Comparison of ENCODE assay signal across 8 cellular contexts in genomic region chr20:5118220-5119142, GRCh38. TPM values are rescaled to one million over a fixed set of nuclear protein-coding genes. Genes with fewer than 3 reads are reported as not detected.
A peak's percentile ranks its signal among the peaks of the same experiment; 100 is the strongest.
DNase-seq lines count a peak whose midpoint lies in the region; ATAC-seq and TF ChIP-seq lines count a peak whose summit lies in the region.

No MANE protein-coding gene starts in this region.

- ATAC-seq in HG02798 (IDR thresholded peaks at IDR 0.05; ENCODE audit: poor library complexity, unreplicated experiment) (no peak), GM19455 (IDR thresholded peaks at IDR 0.05; ENCODE audit: unreplicated experiment) (no peak)

- H3K36me3 Mint-ChIP-seq in IgD-negative memory B cell (peaks cover 3% of the 10 kb centered on the region), MCF 10A (ENCODE audit: insufficient read depth, unreplicated experiment) (peaks cover 41% of the 10 kb centered on the region)

- H3K4me1 Mint-ChIP-seq in IgD-negative memory B cell, result peaks cover 17 to 27% (median 18%) of the 10 kb centered on the region in 3 donors
- peaks cover 21% of the 10 kb centered on the region for H3K4me1 Mint-ChIP-seq in MCF 10A (ENCODE audit: insufficient read depth, unreplicated experiment)

- H3K4me3 Mint-ChIP-seq in IgD-negative memory B cell, result peak overlapping the region; percentile 87 to 98 (median 94)
- H3K4me3 Mint-ChIP-seq in MCF 10A (ENCODE audit: unreplicated experiment), result peak overlapping the region; percentile 90

- peak overlapping the region; percentile 6 for H3K27ac ChIP-seq in muscle layer of colon (ENCODE audit: low read depth, low read length)

- peaks cover 18% of the 10 kb centered on the region for H3K4me1 ChIP-seq in muscle layer of colon (ENCODE audit: insufficient read depth, low read length)

- H3K4me3 ChIP-seq in AG10803 (ENCODE audit: low read length), result peak overlapping the region; percentile 99
- peak overlapping the region; percentile 67 to 99 for H3K4me3 ChIP-seq in muscle layer of colon (ENCODE audit: low read depth in 1 of 2, low read length in 2 of 2)

- TF ChIP-seq CTCF in AG10803 (conservative IDR thresholded peaks at IDR 0.05; ENCODE audit: low read length), result no peak
- no peak for TF ChIP-seq CTCF in MCF 10A (IDR thresholded peaks at IDR 0.05; ENCODE audit: unreplicated experiment)

- H3K27me3 Mint-ChIP-seq in IgD-negative memory B cell (no peaks in the 10 kb centered on the region), MCF 10A (ENCODE audit: insufficient read depth, unreplicated experiment) (no peaks in the 10 kb centered on the region)

- H3K9me3 Mint-ChIP-seq in IgD-negative memory B cell (no peaks in the 10 kb centered on the region), MCF 10A (ENCODE audit: unreplicated experiment) (no peaks in the 10 kb centered on the region)

- BruUV-seq in MCF 10A (replicated peaks; lab: Mats Ljungman, UMichigan), result no TSS peak

- no peaks in the 10 kb centered on the region for H3K27me3 ChIP-seq in muscle layer of colon (ENCODE audit: control insufficient read depth in 1 of 2, insufficient read depth in 2 of 2, low read length in 2 of 2)

- H3K27ac Mint-ChIP-seq in IgD-negative memory B cell (peak overlapping the region in 2 of 3 donors; percentile 81 to 97), MCF 10A (ENCODE audit: low read depth, unreplicated experiment) (peak overlapping the region; percentile 46)

- POLR2A ChIA-PET in MCF 10A (lab: Yijun Ruan, JAX), result interaction anchor here (0.6 to 2.5 kb wide), 12 partner anchors 7 to 632 kb away, joined by 3 to 22 read pairs (median 4); partner anchors contain the start of gene SHLD1

- CTCF ChIA-PET in MCF 10A (lab: Yijun Ruan, JAX), result interaction anchor here (0.6 to 4.0 kb wide), 5 partner anchors 8 to 454 kb away, joined by 3 to 36 read pairs (median 5); partner anchors contain the start of gene CDS2

- intact Hi-C loops in MCF 10A (cut with micrococcal nuclease), result no loop called here

- H3K9ac ChIP-seq in muscle layer of colon (ENCODE audit: low read length), result peak overlapping the region; percentile 25

- no peak for DNase-seq in AG10803 (ENCODE audit: low read depth)
- DNase-seq in MCF 10A (ENCODE audit: unreplicated experiment), result peak; percentile 4
- DNase-seq in NCI-H2196 (lab: John Stamatoyannopoulos, UW; ENCODE audit: unreplicated experiment), result no peak
- DNase-seq in NCI-H1436 treated with DMSO at 0.1 percent for 48 hours (lab: John Stamatoyannopoulos, UW), result no peak

- no peaks in the 10 kb centered on the region for H3K9me3 ChIP-seq in muscle layer of colon (ENCODE audit: low read length)

- H3K36me3 ChIP-seq in muscle layer of colon (ENCODE audit: insufficient read depth, low read length), result peaks cover 16% of the 10 kb centered on the region

RNA-seq across cellular contexts. Expression of gene PCNA, which starts 1.3 kb away (rescaled TPM):
- 42.1 TPM for polyA plus RNA-seq in IgD-negative memory B cell
- total RNA-seq in MCF 10A (2022), result 38.2 and 45.5 TPM in 2 replicates

RNA-seq across cellular contexts. Expression of gene TMEM230, which starts 5.6 kb away (rescaled TPM):
- 183 TPM for polyA plus RNA-seq in IgD-negative memory B cell
- total RNA-seq in MCF 10A (2022), result 56.1 and 78.8 TPM in 2 replicates

RNA-seq across cellular contexts. Expression of gene CDS2, which starts 8.3 kb away (rescaled TPM):
- 42.3 TPM for polyA plus RNA-seq in IgD-negative memory B cell
- total RNA-seq in MCF 10A (2022), result 26.3 and 26.8 TPM in 2 replicates
